Comparison of ENCODE assay signal across 23 cellular contexts in genomic region chr3:72012376-72012775, GRCh38.
"Had no signal": no experiment of that assay in that cellular context is flagged by ENCODE, and none has a peak within 500 bp of the region (broad histone marks: within the 10 kb centered on the region; RNA-seq: fewer than 3 reads in every experiment).

No MANE protein-coding gene starts in this region.

- ATAC-seq: effector memory CD8-positive, alpha-beta T cell; esophagus mucosa; gastrocnemius medialis; heart right ventricle; left cardiac atrium; left lung; left ventricle myocardium superior; lower lobe of right lung; naive thymus-derived CD4-positive, alpha-beta T cell had no signal

- H3K4me3 ChIP-seq: colonic mucosa, esophagus squamous epithelium, gastrocnemius medialis, heart right ventricle, left lung, lower lobe of right lung had no signal

- H3K27me3 ChIP-seq: colonic mucosa, esophagus squamous epithelium, gastrocnemius medialis, left lung had no signal

- H3K4me1 ChIP-seq: colonic mucosa, esophagus squamous epithelium, gastrocnemius medialis, lower lobe of right lung had no signal

- H3K36me3 ChIP-seq: colonic mucosa, esophagus squamous epithelium, gastrocnemius medialis, heart right ventricle, left lung, lower lobe of right lung had no signal

- H3K27ac ChIP-seq: colonic mucosa, epithelial cell of prostate, esophagus squamous epithelium, gastrocnemius medialis, heart right ventricle, left lung, lower lobe of right lung had no signal

- DNase-seq: colonic mucosa; cortex of kidney; effector CD8-positive, alpha-beta T cell; effector memory CD8-positive, alpha-beta T cell; endodermal cell; erythroblast; esophagus squamous epithelium; foreskin fibroblast; foreskin melanocyte; gastrocnemius medialis; glutamatergic neuron; head of caudate nucleus; heart right ventricle; hippocampal formation; left cardiac atrium; left lung; left ventricle myocardium superior; lower lobe of right lung; mesenchymal stem cell; midbrain; naive thymus-derived CD4-positive, alpha-beta T cell had no signal
